ENCODE assay signal across 17 cellular contexts in the genomic region with DNA sequence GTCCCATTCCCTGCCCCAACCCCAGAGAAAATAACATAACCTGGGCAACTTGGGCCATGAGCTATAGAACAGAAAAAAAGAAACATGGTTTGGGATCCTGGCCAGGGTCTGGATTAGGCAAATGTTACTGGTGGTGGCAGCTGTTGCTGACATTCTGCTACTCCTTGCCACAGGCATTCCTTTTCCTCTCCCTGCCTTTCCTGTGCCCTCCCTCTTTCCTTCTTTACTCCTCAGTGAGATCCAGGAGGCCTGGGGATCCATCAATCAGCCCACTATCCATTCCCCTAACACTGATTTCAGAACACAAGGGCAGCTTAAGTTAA.
A peak's percentile ranks its signal among the peaks of the same experiment; 100 is the strongest.
DNase-seq lines count a peak whose midpoint lies in the region; TF ChIP-seq lines count a peak whose summit lies in the region.
"Had no signal": no experiment of that assay in that cellular context is flagged by ENCODE, and none has a peak within 500 bp of the region (broad histone marks: within the 10 kb centered on the region; RNA-seq: fewer than 3 reads in every experiment).

No MANE protein-coding gene starts in this region.

- H3K9me3 Mint-ChIP-seq in brain (peaks cover 0 to 3% (median 0%) of the 10 kb centered on the region in 5 experiments), nephron (peaks cover 3% of the 10 kb centered on the region)
- H3K9me3 Mint-ChIP-seq in activated T-helper 2 cell treated with anti-CD3 and anti-CD28 coated beads, Interferon-gamma antibody, Interleukin-2, Interleukin-4, amounts not matched to agents 10 μg/mL and 5 μg/mL and 100 μg/mL, durations not matched to agents 14 hours and 24 hours and 36 hours = no peaks in the 10 kb centered on the region
- H3K9me3 Mint-ChIP-seq: CD8-positive, alpha-beta T cell had no signal

- peaks cover 0 to 44% (median 25%) of the 10 kb centered on the region in 4 donors for H3K4me1 ChIP-seq in tibial artery

- peak; percentile 56 for DNase-seq in NCI-H82 (lab: John Stamatoyannopoulos, UW)
- DNase-seq in NCI-H82 treated with DMSO at 0.1 percent for 48 hours (lab: John Stamatoyannopoulos, UW; ENCODE audit: unreplicated experiment) = no peak
- DNase-seq in tibial artery = no peak
- no peak for DNase-seq in MG63
- no peak for DNase-seq in activated T-helper 2 cell treated with anti-CD3 and anti-CD28 coated beads, Interferon-gamma antibody, Interleukin-2, Interleukin-4, amounts not matched to agents 10 μg/mL and 5 μg/mL and 100 μg/mL, durations not matched to agents 14 hours and 24 hours and 36 hours (ENCODE audit: low spot score)
- DNase-seq in stimulated activated CD4-positive, alpha-beta T cell treated with anti-CD3 and anti-CD28 coated beads, Interleukin-4, amount 100 ng/mL, for 4 hours = no peak
- DNase-seq: CD8-positive, alpha-beta T cell; DND-41; GDM1; MM.1S; NCI-H1105; NCI-H187; NCI-H774 had no signal

- H3K4me3 ChIP-seq in tibial artery = no peak overlapping the region
- no peak overlapping the region for H3K4me3 ChIP-seq in MG63
- H3K4me3 ChIP-seq: BLaER1 had no signal

- H3K27me3 ChIP-seq in tibial artery = no peaks in the 10 kb centered on the region
- H3K27me3 ChIP-seq in MG63 = no peaks in the 10 kb centered on the region
- H3K27me3 ChIP-seq: BLaER1 had no signal

- intact Hi-C loops in tibial artery (cut with DNase I; ENCODE audit: low total_unique reads) = loop anchor here (5.0 to 10.0 kb wide), 2 partner anchors 40 to 117 kb away; no protein-coding TSS in a partner anchor
- intact Hi-C loops in activated T-helper 2 cell treated with anti-CD3 and anti-CD28 coated beads, Interferon-gamma antibody, Interleukin-2, Interleukin-4, amounts not matched to agents 10 μg/mL and 5 μg/mL and 100 μg/mL, durations not matched to agents 14 hours and 24 hours and 36 hours (cut with micrococcal nuclease) = no loop called here

- H3K4me3 Mint-ChIP-seq in brain (no peak overlapping the region), nephron (no peak overlapping the region)
- no peak overlapping the region for H3K4me3 Mint-ChIP-seq in activated T-helper 2 cell treated with anti-CD3 and anti-CD28 coated beads, Interferon-gamma antibody, Interleukin-2, Interleukin-4, amounts not matched to agents 10 μg/mL and 5 μg/mL and 100 μg/mL, durations not matched to agents 14 hours and 24 hours and 36 hours (ENCODE audit: low read depth)
- H3K4me3 Mint-ChIP-seq: CD8-positive, alpha-beta T cell had no signal

- H3K36me3 ChIP-seq in tibial artery (peaks cover 0 to 13% (median 12%) of the 10 kb centered on the region in 3 donors), MG63 (no peaks in the 10 kb centered on the region)
- H3K36me3 ChIP-seq: BLaER1 had no signal

- H3K27me3 Mint-ChIP-seq in brain (peaks cover 6% of the 10 kb centered on the region), nephron (ENCODE audit: low read depth) (no peaks in the 10 kb centered on the region)
- H3K27me3 Mint-ChIP-seq in activated T-helper 2 cell treated with anti-CD3 and anti-CD28 coated beads, Interferon-gamma antibody, Interleukin-2, Interleukin-4, amounts not matched to agents 10 μg/mL and 5 μg/mL and 100 μg/mL, durations not matched to agents 14 hours and 24 hours and 36 hours (ENCODE audit: low read depth) = no peaks in the 10 kb centered on the region

- H3K27ac Mint-ChIP-seq in brain (peak overlapping the region in 3 of 5 experiments; percentile 11 to 63 (median 36)), nephron (peak overlapping the region in 2 of 3 experiments; percentile 39 to 44)
- H3K27ac Mint-ChIP-seq in activated T-helper 2 cell treated with anti-CD3 and anti-CD28 coated beads, Interferon-gamma antibody, Interleukin-2, Interleukin-4, amounts not matched to agents 10 μg/mL and 5 μg/mL and 100 μg/mL, durations not matched to agents 14 hours and 24 hours and 36 hours = no peak overlapping the region
- H3K27ac Mint-ChIP-seq: CD8-positive, alpha-beta T cell had no signal

- H3K9me3 ChIP-seq in tibial artery (no peaks in the 10 kb centered on the region), MG63 (no peaks in the 10 kb centered on the region)
- H3K9me3 ChIP-seq: BLaER1 had no signal

- peak overlapping the region; percentile 70 to 78 for H3K27ac ChIP-seq in tibial artery
- H3K27ac ChIP-seq: 22Rv1, BLaER1 had no signal

- no peak for TF ChIP-seq CTCF in brain (conservative IDR thresholded peaks at IDR 0.05)
- no peak for TF ChIP-seq CTCF in nephron (IDR thresholded peaks at IDR 0.05; ENCODE audit: unreplicated experiment in 3 of 3)
- TF ChIP-seq CTCF in tibial artery (IDR thresholded peaks at IDR 0.05) = no peak

- H3K4me1 Mint-ChIP-seq in brain = peaks cover 34% of the 10 kb centered on the region
- H3K4me1 Mint-ChIP-seq in nephron = peaks cover 21% of the 10 kb centered on the region
- H3K4me1 Mint-ChIP-seq in activated T-helper 2 cell treated with anti-CD3 and anti-CD28 coated beads, Interferon-gamma antibody, Interleukin-2, Interleukin-4, amounts not matched to agents 10 μg/mL and 5 μg/mL and 100 μg/mL, durations not matched to agents 14 hours and 24 hours and 36 hours (ENCODE audit: low read depth) = peaks cover 3% of the 10 kb centered on the region

- peaks cover 52% of the 10 kb centered on the region for H3K36me3 Mint-ChIP-seq in brain
- no peaks in the 10 kb centered on the region for H3K36me3 Mint-ChIP-seq in nephron (ENCODE audit: low read depth)
- H3K36me3 Mint-ChIP-seq in activated T-helper 2 cell treated with anti-CD3 and anti-CD28 coated beads, Interferon-gamma antibody, Interleukin-2, Interleukin-4, amounts not matched to agents 10 μg/mL and 5 μg/mL and 100 μg/mL, durations not matched to agents 14 hours and 24 hours and 36 hours (ENCODE audit: low read depth) = no peaks in the 10 kb centered on the region
- H3K36me3 Mint-ChIP-seq: CD8-positive, alpha-beta T cell had no signal
